1 cellular context compared by ENCODE assay signal in the genomic region with DNA sequence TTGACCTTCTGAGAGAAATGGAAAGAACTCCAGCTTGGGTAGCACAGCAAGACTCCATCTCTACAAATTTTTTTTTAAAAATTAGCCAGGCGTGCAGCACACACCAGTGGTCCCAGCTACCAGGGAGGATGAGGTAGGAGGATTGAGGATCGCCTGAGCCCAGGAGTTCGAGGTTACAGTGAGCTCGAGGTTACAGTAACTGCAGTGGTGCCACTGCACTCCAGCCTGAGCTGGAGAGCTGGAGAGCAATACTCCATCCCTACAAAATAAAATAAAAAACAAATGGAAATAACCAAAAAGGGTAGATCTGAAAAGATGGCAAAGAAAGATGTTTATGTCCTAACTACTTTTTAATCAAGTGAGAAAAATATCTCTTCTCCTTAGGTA.
TF ChIP-seq lines count a peak whose summit lies in the region.

No MANE protein-coding gene starts in this region.

TF ChIP-seq in WTC11, 78 proteins besides CTCF, POLR2A, EP300 and RAD21 (continued from another document):
- no peak for TF ChIP-seq NR3C1 (CRISPR knock-in tag; conservative IDR thresholded peaks at IDR 0.05; ENCODE audit: low read depth)
- TF ChIP-seq, protein P1, sequence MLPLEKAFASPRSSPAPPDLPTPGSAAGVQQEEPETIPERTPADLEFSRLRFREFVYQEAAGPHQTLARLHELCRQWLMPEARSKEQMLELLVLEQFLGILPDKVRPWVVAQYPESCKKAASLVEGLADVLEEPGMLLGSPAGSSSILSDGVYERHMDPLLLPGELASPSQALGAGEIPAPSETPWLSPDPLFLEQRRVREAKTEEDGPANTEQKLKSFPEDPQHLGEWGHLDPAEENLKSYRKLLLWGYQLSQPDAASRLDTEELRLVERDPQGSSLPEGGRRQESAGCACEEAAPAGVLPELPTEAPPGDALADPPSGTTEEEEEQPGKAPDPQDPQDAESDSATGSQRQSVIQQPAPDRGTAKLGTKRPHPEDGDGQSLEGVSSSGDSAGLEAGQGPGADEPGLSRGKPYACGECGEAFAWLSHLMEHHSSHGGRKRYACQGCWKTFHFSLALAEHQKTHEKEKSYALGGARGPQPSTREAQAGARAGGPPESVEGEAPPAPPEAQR (CRISPR knock-in tag; IDR thresholded peaks at IDR 0.05) = no peak
- TF ChIP-seq MXD4 (CRISPR knock-in tag; IDR thresholded peaks at IDR 0.05; ENCODE audit: borderline replicate concordance) = no peak
- TF ChIP-seq, protein P2, sequence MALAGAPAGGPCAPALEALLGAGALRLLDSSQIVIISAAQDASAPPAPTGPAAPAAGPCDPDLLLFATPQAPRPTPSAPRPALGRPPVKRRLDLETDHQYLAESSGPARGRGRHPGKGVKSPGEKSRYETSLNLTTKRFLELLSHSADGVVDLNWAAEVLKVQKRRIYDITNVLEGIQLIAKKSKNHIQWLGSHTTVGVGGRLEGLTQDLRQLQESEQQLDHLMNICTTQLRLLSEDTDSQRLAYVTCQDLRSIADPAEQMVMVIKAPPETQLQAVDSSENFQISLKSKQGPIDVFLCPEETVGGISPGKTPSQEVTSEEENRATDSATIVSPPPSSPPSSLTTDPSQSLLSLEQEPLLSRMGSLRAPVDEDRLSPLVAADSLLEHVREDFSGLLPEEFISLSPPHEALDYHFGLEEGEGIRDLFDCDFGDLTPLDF (CRISPR knock-in tag; IDR thresholded peaks at IDR 0.05) = no peak
- no peak for TF ChIP-seq NFE2L1 (CRISPR knock-in tag; IDR thresholded peaks at IDR 0.05)
TF ChIP-seq in WTC11: peak in this region for 0.
